In genomic region chr15:89814112-89814742, GRCh38 we compare ENCODE assay signal across 1 cellular context.
TF ChIP-seq lines count a peak whose summit lies in the region.

No MANE protein-coding gene starts in this region.

TF ChIP-seq in HepG2, 621 proteins besides CTCF, POLR2A, EP300 and RAD21 (continued from another document and continues in another):
- peak; percentile 29; the same call in 1 of the 2 replicates for TF ChIP-seq ZNF574 (CRISPR knock-in tag; IDR thresholded peaks at IDR 0.05)
- TF ChIP-seq KDM2A (CRISPR knock-in tag; IDR thresholded peaks at IDR 0.05; ENCODE audit: borderline replicate concordance, low read depth): peak; percentile 14; the same call in 1 of the 2 replicates
- TF ChIP-seq REPIN1 (CRISPR knock-in tag; IDR thresholded peaks at IDR 0.05; ENCODE audit: borderline replicate concordance, low read depth): no peak
- no peak for TF ChIP-seq SIX1 (CRISPR knock-in tag; IDR thresholded peaks at IDR 0.05; ENCODE audit: borderline replicate concordance)
- TF ChIP-seq REST (IDR thresholded peaks at IDR 0.05; ENCODE audit: borderline replicate concordance in 1 of 2, low read depth in 1 of 2, low read length in 2 of 2): no peak
- 0 out of 2 replicates have a peak, but pooled peaks have one; percentile 7 for TF ChIP-seq BRD4 (CRISPR knock-in tag; IDR thresholded peaks at IDR 0.05)
- TF ChIP-seq DNMT1 (CRISPR knock-in tag; IDR thresholded peaks at IDR 0.05): 0 out of 2 replicates have a peak, but pooled peaks have one; percentile 43
- TF ChIP-seq ZNF616 (CRISPR knock-in tag; IDR thresholded peaks at IDR 0.05; ENCODE audit: low read depth): no peak
- no peak for TF ChIP-seq CREB1 (IDR thresholded peaks at IDR 0.05)
- TF ChIP-seq CREB1 (CRISPR knock-in tag; IDR thresholded peaks at IDR 0.05): no peak
- no peak for TF ChIP-seq CENPBD1 (CRISPR knock-in tag; IDR thresholded peaks at IDR 0.05; ENCODE audit: borderline replicate concordance, low read depth)
- TF ChIP-seq HIC2 (CRISPR knock-in tag; IDR thresholded peaks at IDR 0.05; ENCODE audit: low read depth): 0 out of 2 replicates have a peak, but pooled peaks have one; percentile 13
- no peak for TF ChIP-seq CAMTA2 (CRISPR knock-in tag; IDR thresholded peaks at IDR 0.05; ENCODE audit: borderline replicate concordance)
- no peak for TF ChIP-seq ZNF747 (CRISPR knock-in tag; IDR thresholded peaks at IDR 0.05; ENCODE audit: borderline replicate concordance)
- TF ChIP-seq SIN3A (IDR thresholded peaks at IDR 0.05; ENCODE audit: borderline replicate concordance, low read depth, low read length): peak; percentile 44; the same call in 1 of the 2 replicates
- peak; percentile 40; the same call in 1 of the 2 replicates for TF ChIP-seq MEIS2 (CRISPR knock-in tag; IDR thresholded peaks at IDR 0.05)
- TF ChIP-seq ZNF879 (CRISPR knock-in tag; IDR thresholded peaks at IDR 0.05): no peak; the same call in 1 of the 2 replicates
- TF ChIP-seq ADNP (CRISPR knock-in tag; IDR thresholded peaks at IDR 0.05): 0 out of 2 replicates have a peak, but pooled peaks have one; percentile 23
- TF ChIP-seq PHF20 (CRISPR knock-in tag; IDR thresholded peaks at IDR 0.05): peak; percentile 19; the same call in 1 of the 2 replicates
- no peak for TF ChIP-seq LCORL (IDR thresholded peaks at IDR 0.05)
- TF ChIP-seq LCORL (CRISPR knock-in tag; IDR thresholded peaks at IDR 0.05): no peak
- TF ChIP-seq KDM5A (IDR thresholded peaks at IDR 0.05; ENCODE audit: borderline replicate concordance, low read length): peak; percentile 34; the same call in 1 of the 2 replicates
- no peak for TF ChIP-seq PBX3 (CRISPR knock-in tag; IDR thresholded peaks at IDR 0.05; ENCODE audit: borderline replicate concordance)
- no peak for TF ChIP-seq KDM5B (CRISPR knock-in tag; IDR thresholded peaks at IDR 0.05; ENCODE audit: borderline replicate concordance)
- TF ChIP-seq IRF9 (CRISPR knock-in tag; IDR thresholded peaks at IDR 0.05; ENCODE audit: borderline replicate concordance): peak; percentile 51; the same call in 1 of the 2 replicates
- no peak for TF ChIP-seq KLF6 (CRISPR knock-in tag; IDR thresholded peaks at IDR 0.05)
- TF ChIP-seq SAP130 (CRISPR knock-in tag; IDR thresholded peaks at IDR 0.05; ENCODE audit: low read depth): 0 out of 2 replicates have a peak, but pooled peaks have one; percentile 11
- TF ChIP-seq ZNF503 (CRISPR knock-in tag; IDR thresholded peaks at IDR 0.05): no peak
- TF ChIP-seq ZNF407 (CRISPR knock-in tag; IDR thresholded peaks at IDR 0.05; ENCODE audit: not compliant biosample characterization): peak; percentile 2
- no peak for TF ChIP-seq ZNF83 (CRISPR knock-in tag; IDR thresholded peaks at IDR 0.05; ENCODE audit: borderline replicate concordance)
- no peak for TF ChIP-seq ATM (IDR thresholded peaks at IDR 0.05; ENCODE audit: borderline replicate concordance)
- no peak; the same call in 1 of the 2 replicates for TF ChIP-seq ZNF709 (CRISPR knock-in tag; IDR thresholded peaks at IDR 0.05)
- no peak for TF ChIP-seq PPARG (CRISPR knock-in tag; conservative IDR thresholded peaks at IDR 0.05)
- TF ChIP-seq SETDB1 (CRISPR knock-in tag; IDR thresholded peaks at IDR 0.05; ENCODE audit: borderline replicate concordance): no peak
- no peak for TF ChIP-seq ZNF136 (CRISPR knock-in tag; IDR thresholded peaks at IDR 0.05; ENCODE audit: low read depth)
